ENCODE assay signal across 21 cellular contexts in the genomic region with DNA sequence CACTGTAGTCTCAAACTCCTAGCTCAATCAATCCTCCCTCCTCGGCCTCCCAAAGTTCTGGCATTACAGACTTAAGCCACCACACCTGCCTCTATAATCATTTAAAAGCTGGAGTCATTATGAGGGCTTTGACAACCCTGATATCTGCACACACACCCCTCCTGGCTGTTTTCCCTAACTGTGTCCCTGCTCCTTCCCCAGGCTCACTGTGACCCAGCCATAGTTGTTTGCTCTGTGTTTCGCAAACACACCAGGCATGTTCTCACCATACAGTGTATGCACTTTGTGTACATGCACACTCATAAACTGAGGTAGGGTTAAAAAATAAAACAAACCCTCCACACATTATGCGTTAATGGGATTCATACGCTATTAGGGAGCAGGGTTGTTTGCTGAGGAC. TPM values are rescaled to one million over a fixed set of nuclear protein-coding genes. Genes with fewer than 3 reads are reported as not detected.
DNase-seq lines count a peak whose midpoint lies in the region; FAIRE-seq and TF ChIP-seq lines count a peak whose summit lies in the region.
"Had no signal": no experiment of that assay in that cellular context is flagged by ENCODE, and none has a peak within 500 bp of the region (broad histone marks: within the 10 kb centered on the region; RNA-seq: fewer than 3 reads in every experiment).

No MANE protein-coding gene starts in this region.

- H3K27me3 Mint-ChIP-seq in neural progenitor cell (ENCODE audit: insufficient read depth, low read depth): no peaks in the 10 kb centered on the region
- peaks cover 20% of the 10 kb centered on the region for H3K27me3 Mint-ChIP-seq in activated CD4-positive, alpha-beta T cell treated with anti-CD3 and anti-CD28 coated beads, Interleukin-2, amount 10 ng/mL, durations not matched to agents 24 days and 14 days

- H4K20me1 ChIP-seq in neural progenitor cell (ENCODE audit: low read depth): no peaks in the 10 kb centered on the region
- H4K20me1 ChIP-seq: BLaER1 had no signal

- H3K9me3 Mint-ChIP-seq in neural progenitor cell: peaks cover 2% of the 10 kb centered on the region
- no peaks in the 10 kb centered on the region for H3K9me3 Mint-ChIP-seq in activated CD4-positive, alpha-beta T cell treated with anti-CD3 and anti-CD28 coated beads, Interleukin-2, amount 10 ng/mL, durations not matched to agents 24 days and 14 days
- H3K9me3 Mint-ChIP-seq: CD14-positive monocyte; CD4-positive, alpha-beta memory T cell; HFFc6 had no signal

- peak overlapping the region; percentile 88 for H3K27ac Mint-ChIP-seq in neural progenitor cell
- no peak overlapping the region for H3K27ac Mint-ChIP-seq in activated CD4-positive, alpha-beta T cell treated with anti-CD3 and anti-CD28 coated beads, Interleukin-2, amount 10 ng/mL, durations not matched to agents 24 days and 14 days
- H3K27ac Mint-ChIP-seq: CD14-positive monocyte, HFFc6 had no signal

- H3K4me1 ChIP-seq in neural progenitor cell: peaks cover 4% of the 10 kb centered on the region
- H3K4me1 ChIP-seq: A549, BLaER1 had no signal

- H3K4me3 ChIP-seq in neural progenitor cell: no peak overlapping the region
- H3K4me3 ChIP-seq: A549, BLaER1 had no signal

- FAIRE-seq in D721Med (lab: Jason Lieb, UNC): no peak
- FAIRE-seq: A549, G401.6, GM12892, GM18507 had no signal

- H2AFZ ChIP-seq in neural progenitor cell (replicated peaks): no peak overlapping the region

- H3K9me3 ChIP-seq in neural progenitor cell (ENCODE audit: low read depth): no peaks in the 10 kb centered on the region
- H3K9me3 ChIP-seq: A549, BLaER1 had no signal

- no peaks in the 10 kb centered on the region for H3K36me3 ChIP-seq in neural progenitor cell
- H3K36me3 ChIP-seq: BLaER1 had no signal

- no peak overlapping the region for H3K9ac ChIP-seq in neural progenitor cell
- H3K9ac ChIP-seq: BLaER1 had no signal

- no peaks in the 10 kb centered on the region for H3K36me3 Mint-ChIP-seq in neural progenitor cell
- no peaks in the 10 kb centered on the region for H3K36me3 Mint-ChIP-seq in activated CD4-positive, alpha-beta T cell treated with anti-CD3 and anti-CD28 coated beads, Interleukin-2, amount 10 ng/mL, durations not matched to agents 24 days and 14 days (ENCODE audit: low read depth)
- H3K36me3 Mint-ChIP-seq: CD14-positive monocyte had no signal

- no peaks in the 10 kb centered on the region for H3K27me3 ChIP-seq in neural progenitor cell
- H3K27me3 ChIP-seq: BLaER1 had no signal

- peaks cover 20% of the 10 kb centered on the region for H3K4me1 Mint-ChIP-seq in neural progenitor cell
- peaks cover 10% of the 10 kb centered on the region for H3K4me1 Mint-ChIP-seq in activated CD4-positive, alpha-beta T cell treated with anti-CD3 and anti-CD28 coated beads, Interleukin-2, amount 10 ng/mL, durations not matched to agents 24 days and 14 days
- H3K4me1 Mint-ChIP-seq: CD14-positive monocyte; CD4-positive, alpha-beta memory T cell had no signal

- no peak overlapping the region for H3K4me3 Mint-ChIP-seq in neural progenitor cell
- no peak overlapping the region for H3K4me3 Mint-ChIP-seq in activated CD4-positive, alpha-beta T cell treated with anti-CD3 and anti-CD28 coated beads, Interleukin-2, amount 10 ng/mL, durations not matched to agents 24 days and 14 days
- H3K4me3 Mint-ChIP-seq: CD14-positive monocyte; CD4-positive, alpha-beta memory T cell; HFFc6 had no signal

- DNase-seq in DMS153 (lab: John Stamatoyannopoulos, UW) (peak; percentile 6), DMS153 treated with DMSO at 0.1 percent for 48 hours (lab: John Stamatoyannopoulos, UW; ENCODE audit: unreplicated experiment) (no peak), neural progenitor cell (ENCODE audit: low spot score) (no peak), D721Med (ENCODE audit: insufficient read length, low spot score) (no peak), AG08395 (ENCODE audit: low spot score) (no peak)
- DNase-seq in activated CD4-positive, alpha-beta T cell treated with anti-CD3 and anti-CD28 coated beads, Interleukin-2, amount 10 ng/mL, durations not matched to agents 24 days and 14 days: no peak
- DNase-seq: CD4-positive, alpha-beta memory T cell; GOT3; H7; HFFc6; KG1 had no signal

- H3K79me2 ChIP-seq in neural progenitor cell (ENCODE audit: low read depth): no peaks in the 10 kb centered on the region

- no peaks in the 10 kb centered on the region for H3F3A ChIP-seq in neural progenitor cell (ENCODE audit: low read depth)

- H3K27ac ChIP-seq in VCaP: peak overlapping the region; percentile 28
- no peak overlapping the region for H3K27ac ChIP-seq in neural progenitor cell
- H3K27ac ChIP-seq: 22Rv1, A549, BLaER1, HL-60 had no signal

- TF ChIP-seq CTCF in VCaP (conservative IDR thresholded peaks at IDR 0.05) (no peak), neural progenitor cell (IDR thresholded peaks at IDR 0.05) (no peak), D721Med (IDR thresholded peaks at IDR 0.05; ENCODE audit: insufficient read depth, missing control alignments) (no peak)

- no peak overlapping the region for H3K4me2 ChIP-seq in neural progenitor cell
- H3K4me2 ChIP-seq: A549, BLaER1 had no signal

- intact Hi-C loops in activated CD4-positive, alpha-beta T cell treated with anti-CD3 and anti-CD28 coated beads, Interleukin-2, amount 10 ng/mL, durations not matched to agents 24 days and 14 days (cut with micrococcal nuclease): no loop called here

RNA-seq across cellular contexts. Expression of gene IL20, which starts 21.8 kb away (rescaled TPM):
- not detected in 2 replicates for total RNA-seq in neural progenitor cell (ENCODE audit: low replicate concordance)
- total RNA-seq in activated CD4-positive, alpha-beta T cell treated with anti-CD3 and anti-CD28 coated beads, Interleukin-2, amount 10 ng/mL, durations not matched to agents 24 days and 14 days: not detected in 2 replicates
- total RNA-seq: CD4-positive, alpha-beta memory T cell; H7; HFFc6; HT1080 had no signal

RNA-seq across cellular contexts. Expression of gene IL24, which starts 53.6 kb away (rescaled TPM):
- not detected in 2 replicates for total RNA-seq in neural progenitor cell (ENCODE audit: low replicate concordance)
- total RNA-seq in activated CD4-positive, alpha-beta T cell treated with anti-CD3 and anti-CD28 coated beads, Interleukin-2, amount 10 ng/mL, durations not matched to agents 24 days and 14 days: 5.1 and 5.9 TPM in 2 replicates
- total RNA-seq: CD4-positive, alpha-beta memory T cell; H7 had no signal
